17 cellular contexts compared by ENCODE assay signal in the genomic region with DNA sequence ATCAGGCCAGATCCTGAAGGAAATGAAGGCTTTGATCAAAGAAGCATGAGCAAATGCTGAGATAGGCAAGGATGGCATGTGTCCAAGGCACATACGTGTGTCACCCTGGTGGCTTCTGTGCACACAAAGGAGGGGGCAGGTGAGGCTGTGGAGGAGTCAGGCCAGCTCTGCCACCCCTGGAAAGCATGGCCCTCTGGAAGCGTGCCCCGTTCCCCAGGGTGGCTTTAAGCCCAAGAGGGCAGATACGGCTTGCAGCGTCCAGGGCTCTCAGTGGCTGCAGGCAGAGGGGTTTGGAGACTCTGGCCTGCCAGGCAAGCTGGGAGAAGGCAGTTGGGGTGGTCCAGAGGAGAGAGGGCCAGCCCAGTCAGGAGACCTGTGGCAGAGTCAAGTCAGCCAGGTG. TPM values are rescaled to one million over a fixed set of nuclear protein-coding genes. Genes with fewer than 3 reads are reported as not detected.
A peak's percentile ranks its signal among the peaks of the same experiment; 100 is the strongest.
DNase-seq lines count a peak whose midpoint lies in the region; ATAC-seq, FAIRE-seq and TF ChIP-seq lines count a peak whose summit lies in the region.
"Had no signal": no experiment of that assay in that cellular context is flagged by ENCODE, and none has a peak within 500 bp of the region (broad histone marks: within the 10 kb centered on the region; RNA-seq: fewer than 3 reads in every experiment).

No MANE protein-coding gene starts in this region.

- H3K4me3 ChIP-seq in bronchial epithelial cell (ENCODE audit: low read depth, low read length) (no peak overlapping the region), parathyroid adenoma (ENCODE audit: low read depth, low read length) (no peak overlapping the region)
- H3K4me3 ChIP-seq: BLaER1 treated with 17β-estradiol and CSF1 and Interleukin-3, amounts not matched to agents 10 nM and 100 nM; GM12878; HAP-1 had no signal

- peak overlapping the region; percentile 69 for H3K27ac ChIP-seq in C4-2B
- H3K27ac ChIP-seq in parathyroid adenoma: peak overlapping the region; percentile 90
- H3K27ac ChIP-seq: BLaER1 treated with 17β-estradiol and CSF1 and Interleukin-3, amounts not matched to agents 10 nM and 100 nM had no signal

- H3K79me2 ChIP-seq in parathyroid adenoma: no peaks in the 10 kb centered on the region

- FAIRE-seq in bronchial epithelial cell (lab: Jason Lieb, UNC): peak; percentile 52
- FAIRE-seq: GM12878, H1 had no signal

- no peaks in the 10 kb centered on the region for H3K9me3 ChIP-seq in parathyroid adenoma (ENCODE audit: control insufficient read depth, low read length)
- H3K9me3 ChIP-seq: HAP-1 had no signal

- TF ChIP-seq CTCF in C4-2B (conservative IDR thresholded peaks at IDR 0.05) (no peak), bronchial epithelial cell (IDR thresholded peaks at IDR 0.05; ENCODE audit: insufficient read depth, low read length, severe bottlenecking) (no peak), parathyroid adenoma (IDR thresholded peaks at IDR 0.05) (no peak)

- H3K27me3 ChIP-seq in bronchial epithelial cell (ENCODE audit: control insufficient read depth, insufficient read depth, low read length): no peaks in the 10 kb centered on the region
- H3K27me3 ChIP-seq in parathyroid adenoma (ENCODE audit: control insufficient read depth, insufficient read depth, low read length): no peaks in the 10 kb centered on the region

- ATAC-seq in sciatic nerve (no peak), HG02852 (IDR thresholded peaks at IDR 0.05; ENCODE audit: unreplicated experiment) (no peak)
- ATAC-seq: GM12878 had no signal

- H3K36me3 ChIP-seq in bronchial epithelial cell (ENCODE audit: control insufficient read depth, insufficient read depth, low read length) (no peaks in the 10 kb centered on the region), parathyroid adenoma (ENCODE audit: control insufficient read depth, insufficient read depth, low read length) (no peaks in the 10 kb centered on the region)
- H3K36me3 ChIP-seq: BLaER1 treated with 17β-estradiol and CSF1 and Interleukin-3, amounts not matched to agents 10 nM and 100 nM; HAP-1 had no signal

- DNase-seq in NCI-H2029 (lab: John Stamatoyannopoulos, UW) (peak; percentile 53), bronchial epithelial cell (ENCODE audit: low read depth) (no peak), sciatic nerve (ENCODE audit: low spot score) (no peak), COR-L47 (lab: John Stamatoyannopoulos, UW) (no peak)
- DNase-seq: ACHN; CD4-positive, alpha-beta T cell; DMS79 had no signal

- intact Hi-C loops in sciatic nerve (cut with DNase I): no loop called here

- peaks cover 64% of the 10 kb centered on the region for H3K4me1 ChIP-seq in parathyroid adenoma
- H3K4me1 ChIP-seq: HAP-1 had no signal

- no peak overlapping the region for H3K4me2 ChIP-seq in parathyroid adenoma (ENCODE audit: low read length)
- H3K4me2 ChIP-seq: BLaER1 treated with 17β-estradiol and CSF1 and Interleukin-3, amounts not matched to agents 10 nM and 100 nM had no signal

- H3K9ac ChIP-seq in parathyroid adenoma: no peak overlapping the region
- H3K9ac ChIP-seq: BLaER1 treated with 17β-estradiol and CSF1 and Interleukin-3, amounts not matched to agents 10 nM and 100 nM had no signal

- peak overlapping the region; percentile 38 for H2AFZ ChIP-seq in parathyroid adenoma

RNA-seq across cellular contexts. Expression of a gene that starts 25.6 kb away (rescaled TPM):
- total RNA-seq in bronchial epithelial cell (not detected in 2 replicates), sciatic nerve (not detected)
- total RNA-seq: A172; CD4-positive, alpha-beta T cell; G401; GM12878; H1 had no signal

RNA-seq across cellular contexts. Expression of a gene that starts 35.7 kb away (rescaled TPM):
- total RNA-seq in bronchial epithelial cell: 0.53 and 1.3 TPM in 2 replicates
- total RNA-seq in sciatic nerve: 0.85 TPM
- total RNA-seq: G401 had no signal

RNA-seq across cellular contexts. Expression of a gene that starts 41.6 kb away (rescaled TPM):
- total RNA-seq in bronchial epithelial cell (3.6 and 3.9 TPM in 2 replicates), sciatic nerve (11.4 TPM)

RNA-seq across cellular contexts. Expression of a gene that starts 54.0 kb away (rescaled TPM):
- total RNA-seq in bronchial epithelial cell (not detected in 2 replicates), sciatic nerve (not detected)
- total RNA-seq: A172; CD4-positive, alpha-beta T cell; GM12878; HT1080 had no signal
